Comparison of ENCODE assay signal across 13 cellular contexts in genomic region chr14:103656031-103656757, GRCh38. TPM values are rescaled to one million over a fixed set of nuclear protein-coding genes. Genes with fewer than 3 reads are reported as not detected.
DNase-seq lines count a peak whose midpoint lies in the region; ATAC-seq and TF ChIP-seq lines count a peak whose summit lies in the region.
"Had no signal": no experiment of that assay in that cellular context is flagged by ENCODE, and none has a peak within 500 bp of the region (broad histone marks: within the 10 kb centered on the region; RNA-seq: fewer than 3 reads in every experiment).

No MANE protein-coding gene starts in this region.

- no peak for TF ChIP-seq RAD21 in IMR-90 (IDR thresholded peaks at IDR 0.05; ENCODE audit: low read length)

- H3K9ac ChIP-seq in IMR-90 (ENCODE audit: low read depth, low read length), result no peak overlapping the region

- H3K18ac ChIP-seq in IMR-90 (ENCODE audit: low read depth, low read length), result peak overlapping the region; percentile 14

- H3K4me3 ChIP-seq in AG04450 (ENCODE audit: low read depth, low read length), result no peak overlapping the region
- H3K4me3 ChIP-seq in IMR-90 (ENCODE audit: insufficient read depth, low read depth, low read length), result no peak overlapping the region
- H3K4me3 ChIP-seq in lower lobe of right lung, result no peak overlapping the region
- H3K4me3 ChIP-seq: stomach had no signal

- dilution Hi-C loops in IMR-90 (cut with HindIII; ENCODE audit: low sequenced_read_pairs, unreplicated experiment), result no loop called here

- no peak overlapping the region for H3K4me2 ChIP-seq in IMR-90 (ENCODE audit: low read depth, low read length)

- peaks cover 57% of the 10 kb centered on the region for H4K20me1 ChIP-seq in IMR-90 (ENCODE audit: insufficient read depth, low read length)

- H3K27ac ChIP-seq in AG04450 (ENCODE audit: low read depth, low read length), result peak overlapping the region; percentile 70
- H3K27ac ChIP-seq in IMR-90 (ENCODE audit: insufficient read depth, low read length), result peak overlapping the region; percentile 38; the same call in 1 of the 2 replicates
- H3K27ac ChIP-seq in lower lobe of right lung, result peak overlapping the region; percentile 18
- H3K27ac ChIP-seq: stomach had no signal

- H2BK20ac ChIP-seq in IMR-90 (ENCODE audit: low read depth, low read length), result no peak overlapping the region; the same call in 1 of the 2 replicates

- H4K5ac ChIP-seq in IMR-90 (ENCODE audit: low read depth, low read length), result 0 out of 2 replicates have a peak overlapping the region, but pooled peaks have one; percentile 45

- H3K36me3 ChIP-seq in IMR-90 (ENCODE audit: control insufficient read depth, insufficient read depth, low read length), result peaks cover 52% of the 10 kb centered on the region
- H3K36me3 ChIP-seq in lower lobe of right lung, result peaks cover 75% of the 10 kb centered on the region

- no TSS peak for BruUV-seq in IMR-90 (replicated peaks; lab: Mats Ljungman, UMichigan)

- H3K27me3 ChIP-seq in AG04450 (ENCODE audit: control insufficient read depth, insufficient read depth, low read length) (no peaks in the 10 kb centered on the region), IMR-90 (ENCODE audit: control insufficient read depth, insufficient read depth, low read length) (no peaks in the 10 kb centered on the region), lower lobe of right lung (ENCODE audit: low read depth) (no peaks in the 10 kb centered on the region)
- H3K27me3 ChIP-seq: stomach had no signal

- peak overlapping the region; percentile 17 for H2AK9ac ChIP-seq in IMR-90 (replicated peaks; ENCODE audit: low read depth, low read length, poor library complexity)

- H3K4ac ChIP-seq in IMR-90 (ENCODE audit: low read depth, low read length), result peak overlapping the region; percentile 49

- CTCF ChIA-PET in AG04450 (lab: Charles Lee), result interaction anchor here (1.0 kb wide), 1 partner anchor 24 kb away, joined by 3 read pairs; no protein-coding TSS in a partner anchor
- CTCF ChIA-PET in IMR-90 (lab: Yijun Ruan, JAX), result interaction anchor here (1.1 kb wide), 1 partner anchor 80 kb away, joined by 3 read pairs; no protein-coding TSS in a partner anchor

- peak overlapping the region; percentile 34 for H2AFZ ChIP-seq in IMR-90 (replicated peaks; ENCODE audit: low read length, poor library complexity)

- no peak overlapping the region for H2BK15ac ChIP-seq in IMR-90 (ENCODE audit: low read depth, low read length)

- H3K9me3 ChIP-seq in AG04450 (ENCODE audit: control insufficient read depth, insufficient read depth, low read length), result no peaks in the 10 kb centered on the region
- H3K9me3 ChIP-seq in IMR-90 (ENCODE audit: control insufficient read depth, insufficient read depth, low read length), result no peaks in the 10 kb centered on the region
- H3K9me3 ChIP-seq in lower lobe of right lung, result no peaks in the 10 kb centered on the region
- H3K9me3 ChIP-seq: stomach had no signal

- H3K4me1 ChIP-seq in IMR-90 (ENCODE audit: control insufficient read depth, insufficient read depth, low read length), result peaks cover 31% of the 10 kb centered on the region
- peaks cover 63% of the 10 kb centered on the region for H3K4me1 ChIP-seq in lower lobe of right lung

- H3K79me1 ChIP-seq in IMR-90 (ENCODE audit: low read depth in 1 of 2, low read length in 2 of 2), result peaks cover 30 to 77% of the 10 kb centered on the region in 2 experiments

- ATAC-seq in IMR-90 (ENCODE audit: low read depth) (peak; percentile 19), lower lobe of right lung (peak; percentile 32 to 61), HG03354 (IDR thresholded peaks at IDR 0.05; ENCODE audit: poor library complexity, severe bottlenecking, unreplicated experiment) (no peak), GM19023 (IDR thresholded peaks at IDR 0.05; ENCODE audit: unreplicated experiment) (no peak)

- intact Hi-C loops in IMR-90 (cut with micrococcal nuclease), result no loop called here
- intact Hi-C loops in lower lobe of right lung (cut with DNase I), result no loop called here

- no peak for DNase-seq in AG04450 (ENCODE audit: low read depth, low spot score)
- DNase-seq in IMR-90, result peak; percentile 41
- DNase-seq in amniotic epithelial cell (ENCODE audit: low read depth), result peak; percentile 68
- DNase-seq in lower lobe of right lung, result no peak
- no peak for DNase-seq in NCI-H1436 treated with DMSO at 0.1 percent for 48 hours (lab: John Stamatoyannopoulos, UW)
- DNase-seq in SIG-M5 treated with dmso at 0.1 percent for 504 hours (lab: John Stamatoyannopoulos, UW; ENCODE audit: unreplicated experiment), result no peak
- DNase-seq: activated CD4-positive, CD25-positive, alpha-beta regulatory T cell; cortex of kidney; NCI-H226; small intestine; stomach had no signal

- 57% methylated on average over 1 of the region's 4 CpGs; no CpG with 5 or more reads in 1 of the 2 experiments for WGBS in IMR-90 (ENCODE audit: extremely low coverage in 2 of 2, insufficient read length in 1 of 2), 2 experiments

- H4K8ac ChIP-seq in IMR-90 (ENCODE audit: low read depth in 2 of 2, low read length in 2 of 2), result peak overlapping the region in 1 of 2 experiments; percentile 61; a peak in 1 of 4 replicates

- peaks cover 26% of the 10 kb centered on the region for H3K9me1 ChIP-seq in IMR-90 (ENCODE audit: insufficient read depth, low read length)

- TF ChIP-seq CTCF in AG04450 (IDR thresholded peaks at IDR 0.05; ENCODE audit: low read depth, low read length), result no peak
- TF ChIP-seq CTCF in IMR-90 (conservative IDR thresholded peaks at IDR 0.05; ENCODE audit: low read depth, low read length), result no peak
- no peak for TF ChIP-seq CTCF in lower lobe of right lung (IDR thresholded peaks at IDR 0.05)

- H3K14ac ChIP-seq in IMR-90 (replicated peaks; ENCODE audit: low read depth, low read length), result peak overlapping the region; percentile 77

- H2BK120ac ChIP-seq in IMR-90 (ENCODE audit: low read depth, low read length), result peak overlapping the region; percentile 73; the same call in 1 of the 2 replicates

- H4K91ac ChIP-seq in IMR-90 (ENCODE audit: insufficient read depth, low read depth, low read length), result peak overlapping the region; percentile 60

- peak overlapping the region; percentile 65 for H2BK5ac ChIP-seq in IMR-90 (ENCODE audit: low read depth, low read length, poor library complexity, severe bottlenecking)

- in situ Hi-C loops in IMR-90 (cut with MboI; ENCODE audit: low sequenced_read_pairs), result no loop called here

- no peak for TF ChIP-seq POLR2A in IMR-90 (IDR thresholded peaks at IDR 0.05; ENCODE audit: low read depth, low read length)

- H2AK5ac ChIP-seq in IMR-90 (ENCODE audit: low read depth, low read length), result peak overlapping the region; percentile 11; the same call in 1 of the 2 replicates

- POLR2A ChIA-PET in AG04450 (lab: Yijun Ruan, JAX), result no interaction called here
- POLR2A ChIA-PET in IMR-90 (lab: Charles Lee; ENCODE audit: unreplicated experiment), result interaction anchor here (0.5 to 0.6 kb wide), 2 partner anchors 20 to 28 kb away, joined by 3 to 4 read pairs; no protein-coding TSS in a partner anchor

- no peak overlapping the region for H3K56ac ChIP-seq in IMR-90 (ENCODE audit: extremely low read depth, insufficient read depth, low read length)

- peak overlapping the region; percentile 58 for H3K23ac ChIP-seq in IMR-90 (ENCODE audit: low read depth, low read length)

TF ChIP-seq in IMR-90, 13 proteins besides CTCF, POLR2A, EP300 and RAD21:
- TF ChIP-seq FOS (IDR thresholded peaks at IDR 0.05; ENCODE audit: low read depth, low read length) (no peak), CEBPB (IDR thresholded peaks at IDR 0.05; ENCODE audit: low read depth, low read length) (peak; percentile 91)
TF ChIP-seq in IMR-90: peak in this region for 1.

RNA-seq across cellular contexts. Expression of gene KLC1, which starts 27.2 kb away (rescaled TPM):
- polyA plus RNA-seq in AG04450 (2011; rRNA removed), result 126 and 160 TPM in 2 replicates
- 134 and 150 TPM in 2 replicates for polyA minus RNA-seq in AG04450 (2011; rRNA and poly(A)+ RNA removed)
- 101 and 139 TPM in 2 replicates for total RNA-seq in IMR-90 (2012; rRNA removed)
- polyA plus RNA-seq in IMR-90 (2012; rRNA removed), result 155 and 157 TPM in 2 replicates
- 202 and 321 TPM in 2 replicates for polyA plus RNA-seq in IMR-90 (2012; cell fraction: cytosol; rRNA removed)
- polyA plus RNA-seq in IMR-90 (2012; cell fraction: nucleus; rRNA removed; ENCODE audit: low replicate concordance), result 401 and 574 TPM in 2 replicates
- total RNA-seq in lower lobe of right lung, result 171 TPM

RNA-seq across cellular contexts. Expression of gene XRCC3, which starts 59.1 kb away (rescaled TPM):
- polyA plus RNA-seq in AG04450 (2011; rRNA removed) (4.3 and 4.8 TPM in 2 replicates), IMR-90 (2012; rRNA removed) (9.0 and 9.5 TPM in 2 replicates)
- 2.8 and 3.2 TPM in 2 replicates for polyA minus RNA-seq in AG04450 (2011; rRNA and poly(A)+ RNA removed)
- total RNA-seq in IMR-90 (2012; rRNA removed) (7.5 and 8.1 TPM in 2 replicates), lower lobe of right lung (5.0 TPM)
- 5.3 and 5.5 TPM in 2 replicates for polyA plus RNA-seq in IMR-90 (2012; cell fraction: cytosol; rRNA removed)
- polyA plus RNA-seq in IMR-90 (2012; cell fraction: nucleus; rRNA removed; ENCODE audit: low replicate concordance), result 29.9 and 33.1 TPM in 2 replicates

RNA-seq across cellular contexts. Expression of gene ZFYVE21, which starts 59.4 kb away (rescaled TPM):
- 77.5 and 78.6 TPM in 2 replicates for polyA plus RNA-seq in AG04450 (2011; rRNA removed)
- 26.4 and 30.1 TPM in 2 replicates for polyA minus RNA-seq in AG04450 (2011; rRNA and poly(A)+ RNA removed)
- total RNA-seq in IMR-90 (2012; rRNA removed), result 41.2 and 41.4 TPM in 2 replicates
- 89.2 and 93.4 TPM in 2 replicates for polyA plus RNA-seq in IMR-90 (2012; rRNA removed)
- polyA plus RNA-seq in IMR-90 (2012; cell fraction: cytosol; rRNA removed), result 107 and 145 TPM in 2 replicates
- 83.4 and 98.8 TPM in 2 replicates for polyA plus RNA-seq in IMR-90 (2012; cell fraction: nucleus; rRNA removed; ENCODE audit: low replicate concordance)
- 49.4 TPM for total RNA-seq in lower lobe of right lung

Comparison
In these comparisons a context has a peak if more than half of its experiments do, and no peak if none do; other contexts are left out.
1. DNase-seq: peak in IMR-90 (single experiment) and amniotic epithelial cell (single experiment); none in AG04450 (single experiment), lower lobe of right lung (single experiment), NCI-H1436 treated with DMSO at 0.1 percent for 48 hours (single experiment) and SIG-M5 treated with dmso at 0.1 percent for 504 hours (single experiment).
2. H3K27ac ChIP-seq: peak in every context shown above with its lines; median percentile 70 in AG04450; 38 in IMR-90; 18 in lower lobe of right lung.
3. ATAC-seq: peak in IMR-90 (single experiment) and lower lobe of right lung (2 of 2); none in HG03354 (single experiment) and GM19023 (single experiment).